8 cellular contexts compared by ENCODE assay signal in the genomic region with DNA sequence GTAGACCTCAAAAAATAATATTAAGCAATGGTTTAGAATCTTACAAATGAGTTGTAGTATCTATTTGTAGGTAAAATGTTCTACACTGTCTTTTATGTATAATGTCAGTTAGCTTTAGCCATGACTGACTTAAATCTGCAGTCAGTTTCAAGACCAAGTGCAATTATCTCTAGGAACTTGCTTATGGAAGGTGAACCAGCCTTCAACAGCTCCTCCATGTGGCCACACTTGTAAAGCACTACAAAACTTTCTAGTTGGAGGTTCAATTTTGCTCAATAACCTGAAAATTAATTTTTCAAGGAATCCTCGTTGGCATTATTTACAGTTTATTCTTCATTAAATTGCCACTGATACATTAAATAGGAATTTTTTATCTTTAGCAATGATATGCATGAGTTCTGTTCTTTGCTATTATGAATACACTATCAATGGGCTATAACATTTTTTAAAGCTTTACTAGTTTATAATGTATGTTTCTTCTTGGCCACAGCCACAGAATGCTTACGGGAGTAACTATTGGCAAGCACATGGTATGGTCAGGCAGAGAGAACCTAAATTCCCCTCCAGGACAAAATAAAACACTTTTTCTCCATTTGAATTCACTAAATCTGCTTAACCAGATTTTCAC.
DNase-seq lines count a peak whose midpoint lies in the region; ATAC-seq, FAIRE-seq and TF ChIP-seq lines count a peak whose summit lies in the region.

No MANE protein-coding gene starts in this region.

- H3K27ac Mint-ChIP-seq in activated T-helper 1 cell treated with anti-CD3 and anti-CD28 coated beads, Interleukin-12 subunit alpha, Interleukin-12 subunit beta, Interleukin-2, Interleukin-4 antibody, amounts not matched to agents 30 ng/mL and 10 ng/mL and 1 ng/mL, durations not matched to agents 14 hours and 24 hours and 36 hours: no peak overlapping the region

- H3K4me3 ChIP-seq in pancreas (no peak overlapping the region), neuronal stem cell (ENCODE audit: low read length in 2 of 2) (no peak overlapping the region)

- H3K27ac ChIP-seq in pancreas: no peak overlapping the region
- no peak overlapping the region for H3K27ac ChIP-seq in neuronal stem cell (replicated peaks; ENCODE audit: low read length)

- no peaks in the 10 kb centered on the region for H3K79me1 ChIP-seq in neuronal stem cell (ENCODE audit: low read depth, low read length)

- no peak overlapping the region for H3K4me2 ChIP-seq in neuronal stem cell (ENCODE audit: insufficient read depth, low read length, poor library complexity, severe bottlenecking)

- H3K9me3 Mint-ChIP-seq in activated T-helper 1 cell treated with anti-CD3 and anti-CD28 coated beads, Interleukin-12 subunit alpha, Interleukin-12 subunit beta, Interleukin-2, Interleukin-4 antibody, amounts not matched to agents 30 ng/mL and 10 ng/mL and 1 ng/mL, durations not matched to agents 14 hours and 24 hours and 36 hours: no peaks in the 10 kb centered on the region

- H3K9ac ChIP-seq in neuronal stem cell (ENCODE audit: low read depth, low read length, poor library complexity): no peak overlapping the region

- H3K36me3 Mint-ChIP-seq in activated T-helper 1 cell treated with anti-CD3 and anti-CD28 coated beads, Interleukin-12 subunit alpha, Interleukin-12 subunit beta, Interleukin-2, Interleukin-4 antibody, amounts not matched to agents 30 ng/mL and 10 ng/mL and 1 ng/mL, durations not matched to agents 14 hours and 24 hours and 36 hours (ENCODE audit: low read depth): no peaks in the 10 kb centered on the region

- H4K8ac ChIP-seq in neuronal stem cell (ENCODE audit: low read depth, low read length): no peak overlapping the region

- intact Hi-C loops in pancreas (cut with DNase I): no loop called here
- intact Hi-C loops in activated T-helper 1 cell treated with anti-CD3 and anti-CD28 coated beads, Interleukin-12 subunit alpha, Interleukin-12 subunit beta, Interleukin-2, Interleukin-4 antibody, amounts not matched to agents 30 ng/mL and 10 ng/mL and 1 ng/mL, durations not matched to agents 14 hours and 24 hours and 36 hours (cut with micrococcal nuclease): no loop called here

- WGBS in pancreas, 2 donors: 28 to 42% methylated on average over 2 of the region's 2 CpGs
- no CpG with 5 or more reads among the region's 2 CpGs for WGBS in neuronal stem cell (ENCODE audit: extremely low coverage in 2 of 2, insufficient read length in 2 of 2, insufficient replicate concordance in 1 of 2), 2 donors

- no peak overlapping the region for H2BK12ac ChIP-seq in neuronal stem cell (ENCODE audit: low read length)

- H3K4ac ChIP-seq in neuronal stem cell (ENCODE audit: low read length): no peak overlapping the region

- H3K36me3 ChIP-seq in pancreas (no peaks in the 10 kb centered on the region), neuronal stem cell (replicated peaks in 1 of 2; ENCODE audit: control insufficient read depth in 2 of 2, insufficient read depth in 2 of 2, low read length in 2 of 2) (no peaks in the 10 kb centered on the region)

- H2BK120ac ChIP-seq in neuronal stem cell (ENCODE audit: low read depth, low read length): no peak overlapping the region

- peak; percentile 1 to 7 for DNase-seq in AML-193 (lab: John Stamatoyannopoulos, UW)
- peak; percentile 0 to 37 for DNase-seq in NCI-H446 (lab: John Stamatoyannopoulos, UW)
- DNase-seq in pancreas: no peak
- DNase-seq in neuronal stem cell (ENCODE audit: low spot score): no peak
- DNase-seq in cerebellar nuclear complex (lab: John Stamatoyannopoulos, UW): no peak
- DNase-seq in activated T-helper 1 cell treated with anti-CD3 and anti-CD28 coated beads, Interleukin-12 subunit alpha, Interleukin-12 subunit beta, Interleukin-2, Interleukin-4 antibody, amounts not matched to agents 30 ng/mL and 10 ng/mL and 1 ng/mL, durations not matched to agents 14 hours and 24 hours and 36 hours (ENCODE audit: low spot score): no peak

- H3K9me3 ChIP-seq in pancreas (no peaks in the 10 kb centered on the region), neuronal stem cell (replicated peaks in 1 of 2; ENCODE audit: control insufficient read depth in 2 of 2, insufficient read depth in 1 of 2, low read depth in 1 of 2, low read length in 2 of 2) (no peaks in the 10 kb centered on the region)

- no peak overlapping the region for H3K23ac ChIP-seq in neuronal stem cell (ENCODE audit: low read depth, low read length, poor library complexity)

- no peak overlapping the region for H2BK5ac ChIP-seq in neuronal stem cell (ENCODE audit: low read length)

- ATAC-seq in GM18867 (IDR thresholded peaks at IDR 0.05; ENCODE audit: unreplicated experiment) (peak; percentile 52), pancreas (peak in 3 of 4 donors; percentile 40 to 71 (median 60))

- H3K4me1 ChIP-seq in pancreas (no peaks in the 10 kb centered on the region), neuronal stem cell (ENCODE audit: control insufficient read depth in 2 of 2, insufficient read depth in 1 of 2, low read depth in 1 of 2, low read length in 2 of 2) (no peaks in the 10 kb centered on the region)

- H3K27me3 Mint-ChIP-seq in activated T-helper 1 cell treated with anti-CD3 and anti-CD28 coated beads, Interleukin-12 subunit alpha, Interleukin-12 subunit beta, Interleukin-2, Interleukin-4 antibody, amounts not matched to agents 30 ng/mL and 10 ng/mL and 1 ng/mL, durations not matched to agents 14 hours and 24 hours and 36 hours (ENCODE audit: insufficient read depth): no peaks in the 10 kb centered on the region

- H3K4me3 Mint-ChIP-seq in activated T-helper 1 cell treated with anti-CD3 and anti-CD28 coated beads, Interleukin-12 subunit alpha, Interleukin-12 subunit beta, Interleukin-2, Interleukin-4 antibody, amounts not matched to agents 30 ng/mL and 10 ng/mL and 1 ng/mL, durations not matched to agents 14 hours and 24 hours and 36 hours: no peak overlapping the region

- no peak overlapping the region for H2AFZ ChIP-seq in neuronal stem cell (ENCODE audit: low read length)

- no peak overlapping the region for H2AK5ac ChIP-seq in neuronal stem cell (ENCODE audit: low read depth, low read length)

- no peak overlapping the region for H3K14ac ChIP-seq in neuronal stem cell (ENCODE audit: low read length)

- peak in 3 of 4 donors; percentile 19 to 31 (median 23) for TF ChIP-seq CTCF in pancreas (IDR thresholded peaks at IDR 0.05)

- H2BK15ac ChIP-seq in neuronal stem cell (ENCODE audit: low read length): no peak overlapping the region

- H3K18ac ChIP-seq in neuronal stem cell (ENCODE audit: low read length): no peak overlapping the region

- H3K4me1 Mint-ChIP-seq in activated T-helper 1 cell treated with anti-CD3 and anti-CD28 coated beads, Interleukin-12 subunit alpha, Interleukin-12 subunit beta, Interleukin-2, Interleukin-4 antibody, amounts not matched to agents 30 ng/mL and 10 ng/mL and 1 ng/mL, durations not matched to agents 14 hours and 24 hours and 36 hours (ENCODE audit: low read depth): no peaks in the 10 kb centered on the region

- FAIRE-seq in endometrium (lab: Jason Lieb, UNC) (peak; percentile 46), pancreas (lab: Jason Lieb, UNC) (peak; percentile 63)

- no peak overlapping the region for H4K91ac ChIP-seq in neuronal stem cell (ENCODE audit: low read depth, low read length, poor library complexity)

- H3K27me3 ChIP-seq in pancreas: no peaks in the 10 kb centered on the region
- H3K27me3 ChIP-seq in neuronal stem cell (ENCODE audit: control insufficient read depth in 3 of 3, insufficient read depth in 3 of 3, low read depth in 1 of 3, low read length in 3 of 3): no peaks in the 10 kb centered on the region

Comparison
In these comparisons a context has a peak if more than half of its experiments do, and no peak if none do; other contexts are left out.
1. DNase-seq: peak in AML-193 (2 of 2) and NCI-H446 (2 of 2); none in pancreas (0 of 6), neuronal stem cell (single experiment), cerebellar nuclear complex (0 of 2) and activated T-helper 1 cell treated with anti-CD3 and anti-CD28 coated beads, Interleukin-12 subunit alpha, Interleukin-12 subunit beta, Interleukin-2, Interleukin-4 antibody, amounts not matched to agents 30 ng/mL and 10 ng/mL and 1 ng/mL, durations not matched to agents 14 hours and 24 hours and 36 hours (single experiment).